ENCODE assay signal across 10 cellular contexts in genomic region chr20:63873477-63873971, GRCh38. TPM values are rescaled to one million over a fixed set of nuclear protein-coding genes. Genes with fewer than 3 reads are reported as not detected.
DNase-seq lines count a peak whose midpoint lies in the region; ATAC-seq, FAIRE-seq and TF ChIP-seq lines count a peak whose summit lies in the region.
"Had no signal": no experiment of that assay in that cellular context is flagged by ENCODE, and none has a peak within 500 bp of the region (broad histone marks: within the 10 kb centered on the region; RNA-seq: fewer than 3 reads in every experiment).

No MANE protein-coding gene starts in this region.

- DNase-seq in A549 (ENCODE audit: low read depth in 1 of 2, low spot score in 1 of 2) (peak in 1 of 2 experiments; percentile 43), MV-4-11 (lab: John Stamatoyannopoulos, UW) (peak; percentile 98), astrocyte of the spinal cord (ENCODE audit: low read depth, low spot score) (peak; percentile 49), right lobe of liver (peak in 2 of 3 donors; percentile 63 to 74), urothelium cell line (ENCODE audit: low spot score) (no peak), NCI-H345 treated with DMSO at 0.1 percent for 48 hours (lab: John Stamatoyannopoulos, UW; ENCODE audit: unreplicated experiment) (no peak)
- DNase-seq in effector CD8-positive, alpha-beta T cell (lab: John Stamatoyannopoulos, UW): no peak
- DNase-seq: NCI-H69 had no signal

- in situ Hi-C loops in astrocyte of the spinal cord (cut with HindIII; ENCODE audit: low sequenced_read_pairs): no loop called here

- TF ChIP-seq EP300 in A549 (IDR thresholded peaks at IDR 0.05): no peak

- H3K4me3 ChIP-seq in A549 (no peak overlapping the region), astrocyte of the spinal cord (ENCODE audit: low read depth, low read length) (no peak overlapping the region), right lobe of liver (no peak overlapping the region)

- CTCF ChIA-PET in A549 (lab: Yijun Ruan, JAX): interaction anchor here (0.9 to 2.1 kb wide), 3 partner anchors 9 to 100 kb away, joined by 3 to 7 read pairs (median 5); partner anchors contain the start of gene TPD52L2

- POLR2A ChIA-PET in A549 (lab: Yijun Ruan, JAX): interaction anchor here (1.9 kb wide), 1 partner anchor 9 kb away, joined by 11 read pairs; the partner anchor contains the start of gene TPD52L2

- TF ChIP-seq CTCF in A549 (IDR thresholded peaks at IDR 0.05): no peak
- TF ChIP-seq CTCF in astrocyte of the spinal cord (IDR thresholded peaks at IDR 0.05; ENCODE audit: low read depth, low read length): no peak
- TF ChIP-seq CTCF in right lobe of liver (IDR thresholded peaks at IDR 0.05): no peak

- 87% methylated on average over 13 of the region's 14 CpGs for WGBS in A549 (ENCODE audit: missing lambda C conversion rate)
- WGBS in right lobe of liver (ENCODE audit: insufficient coverage, low coverage, low lambda C conversion rate, missing lambda C conversion rate): 53% methylated on average over 6 of the region's 14 CpGs

- TF ChIP-seq POLR2A in A549 (IDR thresholded peaks at IDR 0.05; ENCODE audit: low read length): no peak
- no peak for TF ChIP-seq POLR2A in right lobe of liver (IDR thresholded peaks at IDR 0.05)

- H3K36me3 ChIP-seq in right lobe of liver: peaks cover 6 to 88% (median 31%) of the 10 kb centered on the region in 4 donors

- no peak overlapping the region for H3K4me2 ChIP-seq in A549

- H3K27ac ChIP-seq in A549 (0 out of 6 replicates have a peak overlapping the region, but pooled peaks of 1 of the 2 experiments have one; percentile 7), right lobe of liver (peak overlapping the region in 2 of 3 donors; percentile 66 to 80)

- FAIRE-seq in A549 (lab: Jason Lieb, UNC) (no peak), urothelium cell line (lab: Jason Lieb, UNC) (no peak)

- H3K27me3 ChIP-seq in right lobe of liver: no peaks in the 10 kb centered on the region

- no peaks in the 10 kb centered on the region for H3K4me1 ChIP-seq in A549
- no peaks in the 10 kb centered on the region for H3K4me1 ChIP-seq in right lobe of liver

- ATAC-seq in A549 (peak; percentile 28 to 59; a peak in 4 of 6 replicates), right lobe of liver (peak; percentile 78 to 93 (median 88)), HG02798 (IDR thresholded peaks at IDR 0.05; ENCODE audit: poor library complexity, unreplicated experiment) (no peak)

- H3K9me3 ChIP-seq in A549 (no peaks in the 10 kb centered on the region), right lobe of liver (no peaks in the 10 kb centered on the region)

- intact Hi-C loops in right lobe of liver (cut with DNase I): no loop called here

- TF ChIP-seq RAD21 in A549 (conservative IDR thresholded peaks at IDR 0.05 in 1 of 2, IDR thresholded peaks at IDR 0.05 in 1 of 2): no peak

TF ChIP-seq in A549, 52 proteins besides CTCF, POLR2A, EP300 and RAD21:
- TF ChIP-seq FOSL2 (IDR thresholded peaks at IDR 0.05): no peak
- TF ChIP-seq FOSL2 (CRISPR knock-in tag; IDR thresholded peaks at IDR 0.05): peak; percentile 44; the same call in 1 of the 2 replicates
- no peak for TF ChIP-seq FOXS1 (CRISPR knock-in tag; IDR thresholded peaks at IDR 0.05)
- no peak for TF ChIP-seq ESRRA (IDR thresholded peaks at IDR 0.05; ENCODE audit: borderline replicate concordance, low read length)
- TF ChIP-seq RFX5 (IDR thresholded peaks at IDR 0.05): no peak
- TF ChIP-seq HOXA7 (CRISPR knock-in tag; IDR thresholded peaks at IDR 0.05): no peak
- no peak for TF ChIP-seq EHF (CRISPR knock-in tag; IDR thresholded peaks at IDR 0.05)
- peak; percentile 75 for TF ChIP-seq MAFK (IDR thresholded peaks at IDR 0.05; ENCODE audit: partially characterized antibody)
- no peak for TF ChIP-seq ELK1 (IDR thresholded peaks at IDR 0.05; ENCODE audit: low read depth, low read length)
- TF ChIP-seq PBX3 (IDR thresholded peaks at IDR 0.05): no peak

RNA-seq across cellular contexts. Expression of gene TPD52L2, which starts 8.5 kb away (rescaled TPM):
- polyA plus RNA-seq in A549 (2011; rRNA removed) (86.3 and 93.9 TPM in 2 replicates), A549 (2017; fragmentation: RNase III; extraction: RNeasy Plus Mini Kit Qiagen cat#74134 plus additional on column Dnase treatment) (94.1 to 102 TPM (median 99.0 TPM) in 3 replicates)
- 110 and 126 TPM in 2 replicates for polyA plus RNA-seq in A549 (2012; cell fraction: cytosol; rRNA removed)
- 116 and 134 TPM in 2 replicates for polyA plus RNA-seq in A549 (2012; cell fraction: nucleus; rRNA removed)
- polyA minus RNA-seq in A549 (2011; rRNA and poly(A)+ RNA removed): 44.8 and 56.1 TPM in 2 replicates
- 10 to 100 TPM; 20.1 to 46.8 (median 30.5) TPM for total RNA-seq in right lobe of liver

RNA-seq across cellular contexts. Expression of gene ABHD16B, which starts 12.2 kb away (rescaled TPM):
- polyA plus RNA-seq in A549 (2011; rRNA removed): not detected in 2 replicates
- polyA plus RNA-seq in A549 (2012; cell fraction: cytosol; rRNA removed): not detected in 2 replicates
- polyA plus RNA-seq in A549 (2012; cell fraction: nucleus; rRNA removed): not detected in 2 replicates
- not detected in 3 replicates for polyA plus RNA-seq in A549 (2017; fragmentation: RNase III; extraction: RNeasy Plus Mini Kit Qiagen cat#74134 plus additional on column Dnase treatment)
- not detected in 2 replicates for polyA minus RNA-seq in A549 (2011; rRNA and poly(A)+ RNA removed)
- total RNA-seq in right lobe of liver: not detected
- total RNA-seq: epithelial cell of proximal tubule had no signal

RNA-seq across cellular contexts. Expression of gene DNAJC5, which starts 21.4 kb away (rescaled TPM):
- polyA plus RNA-seq in A549 (2011; rRNA removed) (20.3 and 20.4 TPM in 2 replicates), A549 (2017; fragmentation: RNase III; extraction: RNeasy Plus Mini Kit Qiagen cat#74134 plus additional on column Dnase treatment) (21.7 to 23.2 TPM (median 23.2 TPM) in 3 replicates)
- 15.9 and 19.9 TPM in 2 replicates for polyA plus RNA-seq in A549 (2012; cell fraction: cytosol; rRNA removed)
- polyA plus RNA-seq in A549 (2012; cell fraction: nucleus; rRNA removed): 31.2 and 34.8 TPM in 2 replicates
- polyA minus RNA-seq in A549 (2011; rRNA and poly(A)+ RNA removed): 27.1 and 32.7 TPM in 2 replicates
- 10 to 100 TPM; 10.7 to 26.0 (median 15.1) TPM for total RNA-seq in right lobe of liver

RNA-seq across cellular contexts. Expression of gene ZBTB46, which starts 42.5 kb away (rescaled TPM):
- polyA plus RNA-seq in A549 (2011; rRNA removed) (0.17 and 0.26 TPM in 2 replicates), A549 (2017; fragmentation: RNase III; extraction: RNeasy Plus Mini Kit Qiagen cat#74134 plus additional on column Dnase treatment) (0.32 to 0.43 TPM (median 0.42 TPM) in 3 replicates)
- 0.32 and 0.76 TPM in 2 replicates for polyA plus RNA-seq in A549 (2012; cell fraction: cytosol; rRNA removed)
- 1.2 and 1.3 TPM in 2 replicates for polyA plus RNA-seq in A549 (2012; cell fraction: nucleus; rRNA removed)
- polyA minus RNA-seq in A549 (2011; rRNA and poly(A)+ RNA removed): 2.6 and 2.8 TPM in 2 replicates
- total RNA-seq in right lobe of liver: 1 to 10 TPM; 1.2 to 4.2 (median 2.4) TPM

Comparison
In these comparisons a context has a peak if more than half of its experiments do, and no peak if none do; other contexts are left out.
1. DNase-seq: peak in MV-4-11 (single experiment), astrocyte of the spinal cord (single experiment) and right lobe of liver (2 of 3); none in urothelium cell line (single experiment), NCI-H345 treated with DMSO at 0.1 percent for 48 hours (single experiment) and effector CD8-positive, alpha-beta T cell (single experiment).